ENCODE assay signal across 9 cellular contexts in the genomic region with DNA sequence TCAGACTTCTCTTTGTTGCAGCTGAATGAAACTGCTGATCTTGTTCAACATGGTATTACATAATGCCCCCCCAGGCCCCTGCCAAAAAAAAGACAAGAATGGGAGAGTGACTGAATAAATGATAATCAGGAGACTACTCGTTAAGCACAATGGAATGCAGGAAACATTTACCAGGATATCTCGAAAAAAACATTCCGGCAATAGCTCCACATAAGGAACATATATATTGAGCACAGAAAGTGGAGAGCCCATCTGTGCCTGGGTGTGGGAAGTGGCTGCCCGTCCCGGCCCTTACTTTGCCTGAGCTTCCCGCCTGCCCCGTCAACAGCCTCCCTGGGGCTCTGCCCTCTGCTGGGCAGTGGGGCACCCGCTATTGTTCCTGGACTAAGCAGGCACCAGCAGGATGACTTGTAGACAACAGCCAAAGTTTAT. TPM values are rescaled to one million over a fixed set of nuclear protein-coding genes. Genes with fewer than 3 reads are reported as not detected.
A peak's percentile ranks its signal among the peaks of the same experiment; 100 is the strongest.
DNase-seq lines count a peak whose midpoint lies in the region; ATAC-seq and TF ChIP-seq lines count a peak whose summit lies in the region.
"Had no signal": no experiment of that assay in that cellular context is flagged by ENCODE, and none has a peak within 500 bp of the region (broad histone marks: within the 10 kb centered on the region; RNA-seq: fewer than 3 reads in every experiment).

No MANE protein-coding gene starts in this region.

- H3K27me3 ChIP-seq in suprapubic skin: no peaks in the 10 kb centered on the region

- TF ChIP-seq POLR2A in suprapubic skin (IDR thresholded peaks at IDR 0.05): no peak

- no peak overlapping the region for H3K4me3 ChIP-seq in suprapubic skin

- WGBS in suprapubic skin: 13% methylated on average over 8 of the region's 8 CpGs

- peak; percentile 3 to 44 for TF ChIP-seq CTCF in suprapubic skin (IDR thresholded peaks at IDR 0.05)

- POLR2A ChIA-PET in HEK293T (lab: Yijun Ruan, JAX): interaction anchor here (1.0 kb wide), 1 partner anchor 93 kb away, joined by 3 read pairs; no protein-coding TSS in a partner anchor

- ATAC-seq in SK-N-SH treated with all-trans-retinoic acid at 6 μM for 48 hours: peak; percentile 70

- peak overlapping the region; percentile 64 for H3K27ac ChIP-seq in suprapubic skin

- peaks cover 15% of the 10 kb centered on the region for H3K4me1 ChIP-seq in suprapubic skin

- no peak for TF ChIP-seq EP300 in suprapubic skin (IDR thresholded peaks at IDR 0.05)

- CTCF ChIA-PET in HEK293T (lab: Yijun Ruan, JAX): interaction anchor here (0.6 to 0.9 kb wide), 2 partner anchors 9 to 122 kb away, joined by 3 read pairs; no protein-coding TSS in a partner anchor

- DNase-seq in NCI-H82 (lab: John Stamatoyannopoulos, UW): peak; percentile 44
- DNase-seq in NCI-H82 treated with DMSO at 0.1 percent for 48 hours (lab: John Stamatoyannopoulos, UW; ENCODE audit: unreplicated experiment): no peak
- DNase-seq in glomerular endothelial cell (ENCODE audit: extremely low read depth, low read depth, low spot score): peak; percentile 12
- DNase-seq in suprapubic skin (ENCODE audit: low spot score in 2 of 2): peak in 1 of 2 donors; percentile 70
- no peak for DNase-seq in germinal center (ENCODE audit: low spot score)
- no peak for DNase-seq in GF-D8 (lab: John Stamatoyannopoulos, UW)
- DNase-seq in HEK293T (ENCODE audit: extremely low spot score): no peak
- DNase-seq: CD4-positive, CD25-positive, alpha-beta regulatory T cell had no signal

- H3K9me3 ChIP-seq in suprapubic skin: no peaks in the 10 kb centered on the region

- H3K36me3 ChIP-seq in suprapubic skin: peaks cover 42% of the 10 kb centered on the region

TF ChIP-seq in SK-N-SH treated with all-trans-retinoic acid at 6 μM for 48 hours, 23 proteins besides CTCF, POLR2A, EP300 and RAD21:
- no peak for TF ChIP-seq GLIS3 (CRISPR knock-in tag; IDR thresholded peaks at IDR 0.05)

TF ChIP-seq in HEK293T, 16 proteins besides CTCF, POLR2A, EP300 and RAD21:
- TF ChIP-seq NFRKB (IDR thresholded peaks at IDR 0.05) (no peak), LEF1 (IDR thresholded peaks at IDR 0.05; ENCODE audit: borderline replicate concordance) (no peak), BHLHE40 (IDR thresholded peaks at IDR 0.05; ENCODE audit: borderline replicate concordance) (no peak), SUZ12 (IDR thresholded peaks at IDR 0.05) (no peak), FOXK2 (IDR thresholded peaks at IDR 0.05) (no peak), FOXA1 (IDR thresholded peaks at IDR 0.05) (no peak), ARNT (IDR thresholded peaks at IDR 0.05) (no peak), ZNF384 (IDR thresholded peaks at IDR 0.05) (no peak), FOXM1 (IDR thresholded peaks at IDR 0.05; ENCODE audit: borderline replicate concordance) (no peak), ELF4 (IDR thresholded peaks at IDR 0.05) (no peak), L3MBTL2 (conservative IDR thresholded peaks at IDR 0.05) (no peak), HDGF (IDR thresholded peaks at IDR 0.05; ENCODE audit: borderline replicate concordance) (no peak), TARDBP (IDR thresholded peaks at IDR 0.05) (no peak), CTBP1 (IDR thresholded peaks at IDR 0.05; ENCODE audit: borderline replicate concordance) (no peak)
- TF ChIP-seq, protein P1, sequence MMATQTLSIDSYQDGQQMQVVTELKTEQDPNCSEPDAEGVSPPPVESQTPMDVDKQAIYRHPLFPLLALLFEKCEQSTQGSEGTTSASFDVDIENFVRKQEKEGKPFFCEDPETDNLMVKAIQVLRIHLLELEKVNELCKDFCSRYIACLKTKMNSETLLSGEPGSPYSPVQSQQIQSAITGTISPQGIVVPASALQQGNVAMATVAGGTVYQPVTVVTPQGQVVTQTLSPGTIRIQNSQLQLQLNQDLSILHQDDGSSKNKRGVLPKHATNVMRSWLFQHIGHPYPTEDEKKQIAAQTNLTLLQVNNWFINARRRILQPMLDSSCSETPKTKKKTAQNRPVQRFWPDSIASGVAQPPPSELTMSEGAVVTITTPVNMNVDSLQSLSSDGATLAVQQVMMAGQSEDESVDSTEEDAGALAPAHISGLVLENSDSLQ (IDR thresholded peaks at IDR 0.05): no peak

RNA-seq across cellular contexts. Expression of a gene that starts 13.4 kb away (rescaled TPM):
- 26.9 and 27.5 TPM in 2 replicates for total RNA-seq in glomerular endothelial cell
- 10 to 100 TPM; 24.7 to 34.6 (median 32.8) TPM for total RNA-seq in suprapubic skin

RNA-seq across cellular contexts. Expression of a gene that starts 23.4 kb away (rescaled TPM):
- total RNA-seq in glomerular endothelial cell (not detected in 2 replicates), suprapubic skin (1 to 10 TPM; 1.2 to 3.8 (median 2.8) TPM)

Comparison
In these comparisons a context has a peak if more than half of its experiments do, and no peak if none do; other contexts are left out.
1. DNase-seq: peak in NCI-H82 (single experiment) and glomerular endothelial cell (single experiment); none in NCI-H82 treated with DMSO at 0.1 percent for 48 hours (single experiment), germinal center (single experiment), GF-D8 (single experiment) and HEK293T (single experiment).